17 cellular contexts compared by ENCODE assay signal in the genomic region with DNA sequence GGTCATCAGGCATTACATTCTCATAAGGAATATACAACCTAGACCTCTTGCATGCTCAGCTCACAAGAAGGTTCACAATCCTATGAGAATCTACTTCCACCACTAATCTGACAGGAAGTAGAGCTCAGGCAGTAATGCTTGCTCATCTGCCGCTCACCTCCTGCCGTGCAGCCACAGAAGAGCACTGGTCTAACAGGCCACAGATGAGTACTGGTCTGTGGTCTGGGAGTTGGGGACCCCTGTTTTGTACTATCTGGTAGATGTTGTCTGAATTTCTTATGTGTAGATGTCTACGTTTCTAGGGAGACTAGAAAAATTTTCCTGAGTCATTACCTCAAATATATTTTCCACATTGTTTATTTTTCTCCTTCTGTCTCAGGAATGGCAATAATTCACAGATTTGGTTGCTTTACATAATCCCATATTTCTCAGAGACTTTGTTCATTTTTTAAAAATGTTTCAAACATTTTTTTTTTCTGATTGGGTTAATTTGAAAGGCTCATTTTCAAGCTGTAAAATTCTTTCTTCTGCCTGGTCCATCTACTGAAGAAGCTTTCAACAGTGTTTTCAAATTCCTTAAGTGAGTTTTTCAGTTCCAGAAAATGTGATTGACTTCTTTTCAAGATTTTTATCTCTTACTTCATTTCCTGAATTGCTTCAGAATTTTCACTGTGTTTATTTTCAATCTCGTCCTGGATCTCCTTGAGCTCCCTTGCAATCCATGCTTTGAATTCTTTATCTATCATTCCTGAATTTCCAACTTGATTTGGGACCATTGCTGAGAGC.
A peak's percentile ranks its signal among the peaks of the same experiment; 100 is the strongest.
DNase-seq lines count a peak whose midpoint lies in the region; ATAC-seq and TF ChIP-seq lines count a peak whose summit lies in the region.
"Had no signal": no experiment of that assay in that cellular context is flagged by ENCODE, and none has a peak within 500 bp of the region (broad histone marks: within the 10 kb centered on the region; RNA-seq: fewer than 3 reads in every experiment).

No MANE protein-coding gene starts in this region.

- POLR2A ChIA-PET in PC-3 (lab: Charles Lee; ENCODE audit: unreplicated experiment) = no interaction called here

- H3K4me3 ChIP-seq in PC-3 (ENCODE audit: low read length) = no peak overlapping the region

- H3K4me1 Mint-ChIP-seq in chondrocyte (ENCODE audit: low read depth) = peaks cover 26% of the 10 kb centered on the region
- H3K4me1 Mint-ChIP-seq: CD4-positive, alpha-beta memory T cell had no signal

- no TSS peak for BruUV-seq in PC-3 (replicated peaks; lab: Mats Ljungman, UMichigan)

- no peak overlapping the region for H3K9ac ChIP-seq in PC-3 (ENCODE audit: low read length)

- no peaks in the 10 kb centered on the region for H3K27me3 ChIP-seq in PC-3 (ENCODE audit: low read length)
- H3K27me3 ChIP-seq: BE2C had no signal

- no peaks in the 10 kb centered on the region for H4K20me1 ChIP-seq in PC-3 (ENCODE audit: low read length)

- peaks cover 30% of the 10 kb centered on the region for H3K9me3 Mint-ChIP-seq in chondrocyte (ENCODE audit: low read depth)

- no peaks in the 10 kb centered on the region for H3K27me3 Mint-ChIP-seq in chondrocyte (ENCODE audit: low read depth)
- H3K27me3 Mint-ChIP-seq: CD4-positive, alpha-beta memory T cell had no signal

- H3K27ac ChIP-seq in PC-3 (ENCODE audit: low read length) = no peak overlapping the region
- H3K27ac ChIP-seq: RWPE1 had no signal

- no peaks in the 10 kb centered on the region for H3K9me2 ChIP-seq in PC-3 (replicated peaks; ENCODE audit: low read length)

- ATAC-seq in PC-3 = no peak
- no peak for ATAC-seq in HG03439 (IDR thresholded peaks at IDR 0.05; ENCODE audit: unreplicated experiment)

- CTCF ChIA-PET in PC-3 (lab: Charles Lee) = no interaction called here

- no peak overlapping the region for H2AFZ ChIP-seq in PC-3 (ENCODE audit: low read length)

- H3K79me2 ChIP-seq in PC-3 (ENCODE audit: low read length) = no peaks in the 10 kb centered on the region

- TF ChIP-seq CTCF in PC-3 (conservative IDR thresholded peaks at IDR 0.05; ENCODE audit: low read depth, low read length) (no peak), chondrocyte (IDR thresholded peaks at IDR 0.05) (no peak)

- peaks cover 14% of the 10 kb centered on the region for H3K4me1 ChIP-seq in PC-3 (ENCODE audit: insufficient read depth, low read length)
- H3K4me1 ChIP-seq: BE2C had no signal

- DNase-seq in ELR (ENCODE audit: low read depth) (peak; percentile 60), PC-3 (peak; percentile 23), chondrocyte (ENCODE audit: low spot score) (no peak), kidney tubule cell (ENCODE audit: low spot score) (peak; percentile 50), NCI-H187 treated with DMSO at 0.1 percent for 48 hours (lab: John Stamatoyannopoulos, UW) (no peak)
- no peak for DNase-seq in stimulated activated naive CD4-positive, alpha-beta T cell (lab: John Stamatoyannopoulos, UW)
- no peak for DNase-seq in activated CD4-positive, alpha-beta T cell treated with anti-CD3 and anti-CD28 coated beads, Interleukin-2, amount 50 U/mL, for 4 hours
- DNase-seq: BE2C; CD4-positive, alpha-beta memory T cell; H7; KBM-7; NCI-H1105; NCI-H1694 treated with DMSO at 0.1 percent for 48 hours; NCI-H345; NCI-H526 had no signal

- H3F3A ChIP-seq in PC-3 (ENCODE audit: low read length, unreplicated experiment) = no peaks in the 10 kb centered on the region

- intact Hi-C loops in PC-3 (cut with micrococcal nuclease) = no loop called here

- H3K4me3 Mint-ChIP-seq in chondrocyte (ENCODE audit: unreplicated experiment) = no peak overlapping the region
- H3K4me3 Mint-ChIP-seq: CD4-positive, alpha-beta memory T cell had no signal

- H3K36me3 ChIP-seq in PC-3 (ENCODE audit: low read depth, low read length) = no peaks in the 10 kb centered on the region; the same call in 1 of the 2 replicates
- H3K36me3 ChIP-seq: BE2C had no signal

- peak overlapping the region; percentile 33 for H3K27ac Mint-ChIP-seq in chondrocyte (ENCODE audit: unreplicated experiment)
- H3K27ac Mint-ChIP-seq: CD4-positive, alpha-beta memory T cell had no signal

- peaks cover 8% of the 10 kb centered on the region for H3K36me3 Mint-ChIP-seq in chondrocyte (ENCODE audit: low read depth)
- H3K36me3 Mint-ChIP-seq: CD4-positive, alpha-beta memory T cell had no signal

- H3K9me3 ChIP-seq in PC-3 (ENCODE audit: low read length) = no peaks in the 10 kb centered on the region; the same call in 1 of the 2 replicates
- H3K9me3 ChIP-seq: BE2C had no signal

- H3K4me2 ChIP-seq in PC-3 (ENCODE audit: low read length) = no peak overlapping the region

Comparison
In these comparisons a context has a peak if more than half of its experiments do, and no peak if none do; other contexts are left out.
1. DNase-seq: peak in ELR (single experiment), PC-3 (single experiment) and kidney tubule cell (single experiment); none in chondrocyte (single experiment), stimulated activated naive CD4-positive, alpha-beta T cell (0 of 6), activated CD4-positive, alpha-beta T cell treated with anti-CD3 and anti-CD28 coated beads, Interleukin-2, amount 50 U/mL, for 4 hours (0 of 2) and NCI-H187 treated with DMSO at 0.1 percent for 48 hours (single experiment).